8 cellular contexts compared by ENCODE assay signal in the genomic region with DNA sequence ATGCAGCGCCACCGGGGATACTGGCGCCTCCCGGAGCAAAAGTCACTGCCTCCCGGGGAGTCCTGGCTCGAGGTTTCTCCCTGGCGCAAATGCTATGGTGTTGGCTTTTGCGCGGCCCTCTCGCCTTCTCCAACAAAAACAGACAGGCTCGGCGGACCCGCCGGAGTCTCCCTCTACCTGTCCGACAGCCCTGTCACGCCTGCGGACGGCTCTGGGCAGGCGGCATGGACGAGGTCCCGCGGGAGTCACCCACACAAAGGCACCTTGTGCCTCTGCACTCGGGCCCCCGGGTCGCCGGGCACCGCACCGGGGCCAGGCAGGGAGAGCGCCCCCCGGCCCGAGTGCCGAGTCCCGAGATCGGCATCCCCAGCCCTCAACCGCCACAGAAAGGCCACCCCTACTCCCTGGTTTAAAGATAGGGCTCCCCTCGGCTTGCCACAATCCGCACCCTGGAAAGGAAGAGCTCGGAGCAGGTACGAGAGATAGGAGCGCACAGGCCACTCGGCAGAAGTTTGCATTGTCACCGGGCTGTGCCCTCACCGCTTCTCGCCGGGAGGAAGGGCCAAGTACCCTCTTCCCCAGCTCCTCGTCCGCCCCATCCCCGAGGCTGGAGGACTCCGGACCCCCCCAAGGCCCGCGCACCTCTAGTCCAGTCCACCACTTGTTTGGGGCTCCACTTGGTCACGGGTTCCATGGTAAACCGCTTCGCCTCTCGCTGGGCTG. TPM values are rescaled to one million over a fixed set of nuclear protein-coding genes. Genes with fewer than 3 reads are reported as not detected.
DNase-seq lines count a peak whose midpoint lies in the region; ATAC-seq and TF ChIP-seq lines count a peak whose summit lies in the region.

No MANE protein-coding gene starts in this region.

- H3K27me3 Mint-ChIP-seq in WTC11 (ENCODE audit: low read depth) (peaks cover 75% of the 10 kb centered on the region), glutamatergic neuron (ENCODE audit: unreplicated experiment) (peaks cover 5% of the 10 kb centered on the region)

- DNase-seq in AG20443 (ENCODE audit: low spot score) (peak; percentile 61), WTC11 (ENCODE audit: low spot score) (peak; percentile 59), glutamatergic neuron (peak; percentile 50), DMS114 treated with DMSO at 0.1 percent for 48 hours (lab: John Stamatoyannopoulos, UW; ENCODE audit: unreplicated experiment) (no peak), foreskin melanocyte (no peak)

- H3K36me3 ChIP-seq in parathyroid adenoma (ENCODE audit: control insufficient read depth, insufficient read depth, low read length): no peaks in the 10 kb centered on the region

- peak overlapping the region; percentile 69 for H3K4me3 ChIP-seq in parathyroid adenoma (ENCODE audit: low read depth, low read length)

- H3K4me1 ChIP-seq in parathyroid adenoma: no peaks in the 10 kb centered on the region

- peaks cover 42% of the 10 kb centered on the region for H3K4me1 Mint-ChIP-seq in WTC11
- H3K4me1 Mint-ChIP-seq in glutamatergic neuron (ENCODE audit: low read depth, unreplicated experiment): peaks cover 3% of the 10 kb centered on the region

- H3K9me3 Mint-ChIP-seq in WTC11: no peaks in the 10 kb centered on the region
- peaks cover 4% of the 10 kb centered on the region for H3K9me3 Mint-ChIP-seq in glutamatergic neuron (ENCODE audit: unreplicated experiment)

- peak overlapping the region; percentile 91 for H3K4me2 ChIP-seq in parathyroid adenoma (ENCODE audit: low read length)

- CTCF ChIA-PET in WTC11 (lab: Charles Lee): interaction anchor here (0.7 to 3.6 kb wide), 9 partner anchors 9 to 166 kb away, joined by 3 to 38 read pairs (median 4); no protein-coding TSS in a partner anchor

- no peaks in the 10 kb centered on the region for H3K27me3 ChIP-seq in parathyroid adenoma (ENCODE audit: control insufficient read depth, insufficient read depth, low read length)

- TF ChIP-seq CTCF in WTC11 (IDR thresholded peaks at IDR 0.05) (no peak), glutamatergic neuron (IDR thresholded peaks at IDR 0.05; ENCODE audit: partially characterized antibody, unreplicated experiment) (no peak), parathyroid adenoma (IDR thresholded peaks at IDR 0.05) (no peak)

- H3K4me3 Mint-ChIP-seq in WTC11 (peak overlapping the region; percentile 82), glutamatergic neuron (ENCODE audit: unreplicated experiment) (peak overlapping the region; percentile 87)

- H3K9me3 ChIP-seq in parathyroid adenoma (ENCODE audit: control insufficient read depth, low read length): no peaks in the 10 kb centered on the region

- POLR2A ChIA-PET in WTC11 (lab: Charles Lee): interaction anchor here (0.6 to 0.8 kb wide), 2 partner anchors 33 to 438 kb away, joined by 3 to 6 read pairs; no protein-coding TSS in a partner anchor

- H3K27ac ChIP-seq in parathyroid adenoma: peak overlapping the region; percentile 79

- H3K36me3 Mint-ChIP-seq in WTC11: no peaks in the 10 kb centered on the region; the same call in 1 of the 2 replicates
- no peaks in the 10 kb centered on the region for H3K36me3 Mint-ChIP-seq in glutamatergic neuron (ENCODE audit: unreplicated experiment)

- peak; percentile 26 for ATAC-seq in GM19324 (IDR thresholded peaks at IDR 0.05; ENCODE audit: low FRiP score, unreplicated experiment)
- peak; percentile 32 for ATAC-seq in HG03439 (IDR thresholded peaks at IDR 0.05; ENCODE audit: unreplicated experiment)
- ATAC-seq in WTC11: peak; percentile 11

- H3K27ac Mint-ChIP-seq in WTC11 (no peak overlapping the region), glutamatergic neuron (ENCODE audit: unreplicated experiment) (no peak overlapping the region)

- H3K79me2 ChIP-seq in parathyroid adenoma: peaks cover 7% of the 10 kb centered on the region

- peak overlapping the region; percentile 33 for H3K9ac ChIP-seq in parathyroid adenoma

- H2AFZ ChIP-seq in parathyroid adenoma: peak overlapping the region; percentile 91

TF ChIP-seq in WTC11, 78 proteins besides CTCF, POLR2A, EP300 and RAD21:
- TF ChIP-seq ZNF263 (CRISPR knock-in tag; IDR thresholded peaks at IDR 0.05; ENCODE audit: low read depth): peak; percentile 57; the same call in 1 of the 2 replicates
- TF ChIP-seq, protein P1, sequence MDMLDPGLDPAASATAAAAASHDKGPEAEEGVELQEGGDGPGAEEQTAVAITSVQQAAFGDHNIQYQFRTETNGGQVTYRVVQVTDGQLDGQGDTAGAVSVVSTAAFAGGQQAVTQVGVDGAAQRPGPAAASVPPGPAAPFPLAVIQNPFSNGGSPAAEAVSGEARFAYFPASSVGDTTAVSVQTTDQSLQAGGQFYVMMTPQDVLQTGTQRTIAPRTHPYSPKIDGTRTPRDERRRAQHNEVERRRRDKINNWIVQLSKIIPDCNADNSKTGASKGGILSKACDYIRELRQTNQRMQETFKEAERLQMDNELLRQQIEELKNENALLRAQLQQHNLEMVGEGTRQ (CRISPR knock-in tag; IDR thresholded peaks at IDR 0.05): 0 out of 2 replicates have a peak, but pooled peaks have one; percentile 30
- TF ChIP-seq, protein P2, sequence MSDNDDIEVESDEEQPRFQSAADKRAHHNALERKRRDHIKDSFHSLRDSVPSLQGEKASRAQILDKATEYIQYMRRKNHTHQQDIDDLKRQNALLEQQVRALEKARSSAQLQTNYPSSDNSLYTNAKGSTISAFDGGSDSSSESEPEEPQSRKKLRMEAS (CRISPR knock-in tag; IDR thresholded peaks at IDR 0.05): peak; percentile 43; the same call in 1 of the 2 replicates
- no peak for TF ChIP-seq ZNF423 (CRISPR knock-in tag; IDR thresholded peaks at IDR 0.05)
- TF ChIP-seq FOXK1 (CRISPR knock-in tag; IDR thresholded peaks at IDR 0.05): peak; percentile 33; the same call in 1 of the 2 replicates
- TF ChIP-seq TP53 (CRISPR knock-in tag; IDR thresholded peaks at IDR 0.05): no peak
- TF ChIP-seq TEAD4 (CRISPR knock-in tag; IDR thresholded peaks at IDR 0.05): no peak
- TF ChIP-seq, protein P3, sequence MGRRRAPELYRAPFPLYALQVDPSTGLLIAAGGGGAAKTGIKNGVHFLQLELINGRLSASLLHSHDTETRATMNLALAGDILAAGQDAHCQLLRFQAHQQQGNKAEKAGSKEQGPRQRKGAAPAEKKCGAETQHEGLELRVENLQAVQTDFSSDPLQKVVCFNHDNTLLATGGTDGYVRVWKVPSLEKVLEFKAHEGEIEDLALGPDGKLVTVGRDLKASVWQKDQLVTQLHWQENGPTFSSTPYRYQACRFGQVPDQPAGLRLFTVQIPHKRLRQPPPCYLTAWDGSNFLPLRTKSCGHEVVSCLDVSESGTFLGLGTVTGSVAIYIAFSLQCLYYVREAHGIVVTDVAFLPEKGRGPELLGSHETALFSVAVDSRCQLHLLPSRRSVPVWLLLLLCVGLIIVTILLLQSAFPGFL (CRISPR knock-in tag; IDR thresholded peaks at IDR 0.05; ENCODE audit: borderline replicate concordance): no peak
- TF ChIP-seq NFE2L1 (CRISPR knock-in tag; IDR thresholded peaks at IDR 0.05): no peak
- TF ChIP-seq ZNF317 (CRISPR knock-in tag; IDR thresholded peaks at IDR 0.05; ENCODE audit: borderline replicate concordance, low read depth): no peak
- TF ChIP-seq, protein P4, sequence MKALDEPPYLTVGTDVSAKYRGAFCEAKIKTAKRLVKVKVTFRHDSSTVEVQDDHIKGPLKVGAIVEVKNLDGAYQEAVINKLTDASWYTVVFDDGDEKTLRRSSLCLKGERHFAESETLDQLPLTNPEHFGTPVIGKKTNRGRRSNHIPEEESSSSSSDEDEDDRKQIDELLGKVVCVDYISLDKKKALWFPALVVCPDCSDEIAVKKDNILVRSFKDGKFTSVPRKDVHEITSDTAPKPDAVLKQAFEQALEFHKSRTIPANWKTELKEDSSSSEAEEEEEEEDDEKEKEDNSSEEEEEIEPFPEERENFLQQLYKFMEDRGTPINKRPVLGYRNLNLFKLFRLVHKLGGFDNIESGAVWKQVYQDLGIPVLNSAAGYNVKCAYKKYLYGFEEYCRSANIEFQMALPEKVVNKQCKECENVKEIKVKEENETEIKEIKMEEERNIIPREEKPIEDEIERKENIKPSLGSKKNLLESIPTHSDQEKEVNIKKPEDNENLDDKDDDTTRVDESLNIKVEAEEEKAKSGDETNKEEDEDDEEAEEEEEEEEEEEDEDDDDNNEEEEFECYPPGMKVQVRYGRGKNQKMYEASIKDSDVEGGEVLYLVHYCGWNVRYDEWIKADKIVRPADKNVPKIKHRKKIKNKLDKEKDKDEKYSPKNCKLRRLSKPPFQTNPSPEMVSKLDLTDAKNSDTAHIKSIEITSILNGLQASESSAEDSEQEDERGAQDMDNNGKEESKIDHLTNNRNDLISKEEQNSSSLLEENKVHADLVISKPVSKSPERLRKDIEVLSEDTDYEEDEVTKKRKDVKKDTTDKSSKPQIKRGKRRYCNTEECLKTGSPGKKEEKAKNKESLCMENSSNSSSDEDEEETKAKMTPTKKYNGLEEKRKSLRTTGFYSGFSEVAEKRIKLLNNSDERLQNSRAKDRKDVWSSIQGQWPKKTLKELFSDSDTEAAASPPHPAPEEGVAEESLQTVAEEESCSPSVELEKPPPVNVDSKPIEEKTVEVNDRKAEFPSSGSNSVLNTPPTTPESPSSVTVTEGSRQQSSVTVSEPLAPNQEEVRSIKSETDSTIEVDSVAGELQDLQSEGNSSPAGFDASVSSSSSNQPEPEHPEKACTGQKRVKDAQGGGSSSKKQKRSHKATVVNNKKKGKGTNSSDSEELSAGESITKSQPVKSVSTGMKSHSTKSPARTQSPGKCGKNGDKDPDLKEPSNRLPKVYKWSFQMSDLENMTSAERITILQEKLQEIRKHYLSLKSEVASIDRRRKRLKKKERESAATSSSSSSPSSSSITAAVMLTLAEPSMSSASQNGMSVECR (CRISPR knock-in tag; IDR thresholded peaks at IDR 0.05; ENCODE audit: borderline replicate concordance): no peak
- no peak for TF ChIP-seq TCF7 (CRISPR knock-in tag; IDR thresholded peaks at IDR 0.05; ENCODE audit: low read depth)
- TF ChIP-seq ATF1 (CRISPR knock-in tag; IDR thresholded peaks at IDR 0.05): no peak
- no peak for TF ChIP-seq CREM (CRISPR knock-in tag; IDR thresholded peaks at IDR 0.05)

RNA-seq across cellular contexts. Expression of a gene that starts 0.9 kb away (rescaled TPM):
- total RNA-seq in WTC11 (2021): 3.9 to 5.7 TPM (median 4.0 TPM) in 3 replicates
- total RNA-seq in glutamatergic neuron (ENCODE audit: unreplicated experiment): 2.0 TPM

Comparison
In these comparisons a context has a peak if more than half of its experiments do, and no peak if none do; other contexts are left out.
1. DNase-seq: peak in AG20443 (single experiment), WTC11 (single experiment) and glutamatergic neuron (single experiment); none in DMS114 treated with DMSO at 0.1 percent for 48 hours (single experiment) and foreskin melanocyte (single experiment).
2. Peak in every context shown above with its lines, with median percentiles within 50 percentile points of each other: ATAC-seq.